In genomic region chr3:80052271-80052670, GRCh38 we compare ENCODE assay signal across 29 cellular contexts.
"Had no signal": no experiment of that assay in that cellular context is flagged by ENCODE, and none has a peak within 500 bp of the region (broad histone marks: within the 10 kb centered on the region; RNA-seq: fewer than 3 reads in every experiment).

No MANE protein-coding gene starts in this region.

- H3K36me3 ChIP-seq: brain microvascular endothelial cell, cardiac muscle cell had no signal

- H3K4me3 ChIP-seq: cardiac muscle cell had no signal

- H3K27me3 ChIP-seq: brain microvascular endothelial cell, cardiac muscle cell had no signal

- H3K27ac ChIP-seq: brain microvascular endothelial cell, cardiac muscle cell, RWPE1 had no signal

- DNase-seq: activated CD4-positive, alpha-beta T cell treated with anti-CD3 and anti-CD28 coated beads, Interleukin-2, amount 10 ng/mL, durations not matched to agents 24 days and 14 days; activated CD4-positive, alpha-beta T cell treated with anti-CD3 and anti-CD28 coated beads, Interleukin-2, amount 50 U/mL, for 48 hours; activated CD4-positive, CD25-positive, alpha-beta regulatory T cell treated with anti-CD3 and anti-CD28 coated beads, Interleukin-2, amount 50 U/mL, for 72 hours; activated CD8-positive, alpha-beta memory T cell treated with anti-CD3 and anti-CD28 coated beads, Interleukin-2, amount 10 ng/mL, durations not matched to agents 7 days and 5 days; activated effector memory CD4-positive, alpha-beta T cell treated with Interleukin-2 at 50 U/mL for 16 hours; activated naive CD4-positive, alpha-beta T cell treated with anti-CD3 and anti-CD28 coated beads, Interleukin-2, amount 10 ng/mL, durations not matched to agents 7 days and 5 days; activated naive CD8-positive, alpha-beta T cell treated with anti-CD3 and anti-CD28 coated beads for 36 hours; activated T-cell treated with anti-CD3 and anti-CD28 coated beads, Interleukin-2, amount 50 U/mL, for 24 hours; brain microvascular endothelial cell; cerebellar nuclear complex; IMR-90; Kasumi-1; KBM-7; NCI-H1694; NCI-H2029; NCI-H2107; NCI-H2171 treated with DMSO at 0.1 percent for 48 hours; NCI-H345; NCI-H524; NCI-H82; NK-92 treated with Interleukin-12 subunit alpha and Interleukin-12 subunit beta, amount 100 ng/mL, for 24 hours; OCI-M1; SHP77 treated with DMSO at 0.1 percent for 48 hours; T-helper 17 cell; T-helper 9 cell had no signal

- ATAC-seq: activated CD8-positive, alpha-beta memory T cell treated with anti-CD3 and anti-CD28 coated beads, Interleukin-2, amount 10 ng/mL, durations not matched to agents 7 days and 5 days; Panc1; T-helper 17 cell; WTC11 had no signal
